In the genomic region with DNA sequence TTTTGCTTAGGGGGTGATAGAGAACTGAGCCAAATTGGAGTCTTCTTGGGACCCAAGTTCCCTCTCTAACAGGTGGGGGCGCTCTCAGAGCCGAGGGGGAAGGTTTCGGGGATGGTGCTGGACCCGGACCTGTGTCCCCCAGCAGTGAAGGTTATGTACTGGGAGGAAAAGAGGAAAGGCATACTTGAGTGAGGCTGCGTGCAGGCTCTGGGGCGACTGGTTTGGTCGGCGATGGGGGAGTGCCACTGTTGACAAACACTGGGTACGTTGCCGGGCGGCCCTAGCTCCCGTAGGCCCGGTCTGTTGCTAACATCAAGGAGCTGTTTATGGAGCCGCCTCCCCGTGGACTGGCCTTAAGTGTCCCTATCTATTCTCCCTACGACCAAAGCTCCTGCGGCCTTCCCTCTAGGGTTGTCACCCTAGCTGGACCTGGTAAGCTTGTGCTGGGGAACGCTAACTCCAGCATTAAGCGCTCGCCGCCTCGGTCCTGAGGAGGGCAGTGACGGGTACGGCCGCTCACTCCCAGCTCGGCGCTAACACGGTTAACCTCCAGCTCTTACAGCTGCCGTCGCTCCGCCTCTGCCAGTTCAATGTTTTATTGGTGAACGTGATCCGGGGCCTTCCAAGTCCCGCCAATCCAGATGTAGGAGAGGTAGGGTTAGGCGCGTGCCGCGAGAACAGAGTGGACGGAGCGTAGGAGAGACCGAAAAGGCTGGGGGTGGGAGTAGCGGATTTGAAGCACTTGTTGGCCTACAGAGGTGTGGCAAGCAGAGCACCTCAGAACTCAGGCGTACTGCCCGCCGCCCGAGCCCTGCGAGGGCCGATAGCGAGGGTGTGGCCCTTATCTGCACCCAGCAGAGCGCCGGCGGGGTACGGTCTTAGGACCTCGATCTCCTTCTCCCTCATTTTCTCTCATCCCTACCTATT, we compare ENCODE assay signal across 1 cellular context.
TF ChIP-seq lines count a peak whose summit lies in the region.

A gene (plus strand): TSS at position 685 of the 927 bp plus-strand sequence. CDS start 422 bp downstream, outside the sequence.

TF ChIP-seq in GM12878, 131 proteins besides CTCF, POLR2A, EP300 and RAD21 (continued from another document and continues in another):
- TF ChIP-seq, protein P1, sequence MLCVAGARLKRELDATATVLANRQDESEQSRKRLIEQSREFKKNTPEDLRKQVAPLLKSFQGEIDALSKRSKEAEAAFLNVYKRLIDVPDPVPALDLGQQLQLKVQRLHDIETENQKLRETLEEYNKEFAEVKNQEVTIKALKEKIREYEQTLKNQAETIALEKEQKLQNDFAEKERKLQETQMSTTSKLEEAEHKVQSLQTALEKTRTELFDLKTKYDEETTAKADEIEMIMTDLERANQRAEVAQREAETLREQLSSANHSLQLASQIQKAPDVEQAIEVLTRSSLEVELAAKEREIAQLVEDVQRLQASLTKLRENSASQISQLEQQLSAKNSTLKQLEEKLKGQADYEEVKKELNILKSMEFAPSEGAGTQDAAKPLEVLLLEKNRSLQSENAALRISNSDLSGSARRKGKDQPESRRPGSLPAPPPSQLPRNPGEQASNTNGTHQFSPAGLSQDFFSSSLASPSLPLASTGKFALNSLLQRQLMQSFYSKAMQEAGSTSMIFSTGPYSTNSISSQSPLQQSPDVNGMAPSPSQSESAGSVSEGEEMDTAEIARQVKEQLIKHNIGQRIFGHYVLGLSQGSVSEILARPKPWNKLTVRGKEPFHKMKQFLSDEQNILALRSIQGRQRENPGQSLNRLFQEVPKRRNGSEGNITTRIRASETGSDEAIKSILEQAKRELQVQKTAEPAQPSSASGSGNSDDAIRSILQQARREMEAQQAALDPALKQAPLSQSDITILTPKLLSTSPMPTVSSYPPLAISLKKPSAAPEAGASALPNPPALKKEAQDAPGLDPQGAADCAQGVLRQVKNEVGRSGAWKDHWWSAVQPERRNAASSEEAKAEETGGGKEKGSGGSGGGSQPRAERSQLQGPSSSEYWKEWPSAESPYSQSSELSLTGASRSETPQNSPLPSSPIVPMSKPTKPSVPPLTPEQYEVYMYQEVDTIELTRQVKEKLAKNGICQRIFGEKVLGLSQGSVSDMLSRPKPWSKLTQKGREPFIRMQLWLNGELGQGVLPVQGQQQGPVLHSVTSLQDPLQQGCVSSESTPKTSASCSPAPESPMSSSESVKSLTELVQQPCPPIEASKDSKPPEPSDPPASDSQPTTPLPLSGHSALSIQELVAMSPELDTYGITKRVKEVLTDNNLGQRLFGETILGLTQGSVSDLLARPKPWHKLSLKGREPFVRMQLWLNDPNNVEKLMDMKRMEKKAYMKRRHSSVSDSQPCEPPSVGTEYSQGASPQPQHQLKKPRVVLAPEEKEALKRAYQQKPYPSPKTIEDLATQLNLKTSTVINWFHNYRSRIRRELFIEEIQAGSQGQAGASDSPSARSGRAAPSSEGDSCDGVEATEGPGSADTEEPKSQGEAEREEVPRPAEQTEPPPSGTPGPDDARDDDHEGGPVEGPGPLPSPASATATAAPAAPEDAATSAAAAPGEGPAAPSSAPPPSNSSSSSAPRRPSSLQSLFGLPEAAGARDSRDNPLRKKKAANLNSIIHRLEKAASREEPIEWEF (IDR thresholded peaks at IDR 0.05; ENCODE audit: insufficient replicate concordance, low read depth, low read length): no peak
- TF ChIP-seq NR2C1 (IDR thresholded peaks at IDR 0.05) (no peak), CHD2 (IDR thresholded peaks at IDR 0.05; ENCODE audit: borderline replicate concordance, low read depth, low read length) (peak; percentile 98), HDGF (IDR thresholded peaks at IDR 0.05) (no peak; the same call in 1 of the 2 replicates), RELA (IDR thresholded peaks at IDR 0.05; ENCODE audit: borderline replicate concordance, partially characterized antibody) (no peak), SMAD5 (IDR thresholded peaks at IDR 0.05; ENCODE audit: low read depth) (peak; percentile 52; the same call in 1 of the 2 replicates), BMI1 (IDR thresholded peaks at IDR 0.05; ENCODE audit: borderline replicate concordance) (no peak), ZZZ3 (IDR thresholded peaks at IDR 0.05; ENCODE audit: control insufficient read depth, insufficient read length, low read depth) (no peak), TAF1 (IDR thresholded peaks at IDR 0.05; ENCODE audit: borderline replicate concordance, low read depth, low read length) (0 out of 2 replicates have a peak, but pooled peaks have one; percentile 24), LARP7 (IDR thresholded peaks at IDR 0.05) (peak; percentile 89), ATF7 (IDR thresholded peaks at IDR 0.05; ENCODE audit: low read depth) (peak; percentile 22; the same call in 1 of the 2 replicates), ZNF207 (IDR thresholded peaks at IDR 0.05; ENCODE audit: borderline replicate concordance) (peak; percentile 58; the same call in 1 of the 2 replicates), CHD4 (IDR thresholded peaks at IDR 0.05) (no peak), HDAC6 (IDR thresholded peaks at IDR 0.05; ENCODE audit: unreplicated experiment) (no peak), MEF2B (IDR thresholded peaks at IDR 0.05; ENCODE audit: partially characterized antibody, poor library complexity, severe bottlenecking) (peak; percentile 22), TCF3 (IDR thresholded peaks at IDR 0.05; ENCODE audit: borderline replicate concordance, insufficient read depth, low read depth, low read length) (peak; percentile 62; the same call in 1 of the 2 replicates), DPF2 (IDR thresholded peaks at IDR 0.05) (no peak), EGR1 (IDR thresholded peaks at IDR 0.05; ENCODE audit: borderline replicate concordance in 1 of 2, low read depth in 2 of 2, low read length in 2 of 2) (peak in 1 of 2 experiments; percentile 21; a peak in 1 of 3 replicates), STAT3 (IDR thresholded peaks at IDR 0.05; ENCODE audit: low read depth, low read length) (no peak), NBN (IDR thresholded peaks at IDR 0.05) (peak; percentile 79; the same call in 1 of the 2 replicates), ZNF274 (IDR thresholded peaks at IDR 0.05; ENCODE audit: insufficient read depth, insufficient read length) (no peak), SRF (IDR thresholded peaks at IDR 0.05; ENCODE audit: low read depth in 2 of 2, low read length in 2 of 2) (no peak), RFX5 (IDR thresholded peaks at IDR 0.05; ENCODE audit: low read depth, low read length) (0 out of 2 replicates have a peak, but pooled peaks have one; percentile 61), KAT2A (conservative IDR thresholded peaks at IDR 0.05; ENCODE audit: control insufficient read depth, low read depth, low read length) (no peak), ZNF622 (IDR thresholded peaks at IDR 0.05) (no peak), SUPT20H (IDR thresholded peaks at IDR 0.05; ENCODE audit: borderline replicate concordance, control insufficient read depth, low read depth, low read length) (no peak)
- TF ChIP-seq, protein P2, sequence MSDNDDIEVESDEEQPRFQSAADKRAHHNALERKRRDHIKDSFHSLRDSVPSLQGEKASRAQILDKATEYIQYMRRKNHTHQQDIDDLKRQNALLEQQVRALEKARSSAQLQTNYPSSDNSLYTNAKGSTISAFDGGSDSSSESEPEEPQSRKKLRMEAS (IDR thresholded peaks at IDR 0.05; ENCODE audit: low read depth, low read length): no peak; the same call in 1 of the 2 replicates
- TF ChIP-seq, protein P3, sequence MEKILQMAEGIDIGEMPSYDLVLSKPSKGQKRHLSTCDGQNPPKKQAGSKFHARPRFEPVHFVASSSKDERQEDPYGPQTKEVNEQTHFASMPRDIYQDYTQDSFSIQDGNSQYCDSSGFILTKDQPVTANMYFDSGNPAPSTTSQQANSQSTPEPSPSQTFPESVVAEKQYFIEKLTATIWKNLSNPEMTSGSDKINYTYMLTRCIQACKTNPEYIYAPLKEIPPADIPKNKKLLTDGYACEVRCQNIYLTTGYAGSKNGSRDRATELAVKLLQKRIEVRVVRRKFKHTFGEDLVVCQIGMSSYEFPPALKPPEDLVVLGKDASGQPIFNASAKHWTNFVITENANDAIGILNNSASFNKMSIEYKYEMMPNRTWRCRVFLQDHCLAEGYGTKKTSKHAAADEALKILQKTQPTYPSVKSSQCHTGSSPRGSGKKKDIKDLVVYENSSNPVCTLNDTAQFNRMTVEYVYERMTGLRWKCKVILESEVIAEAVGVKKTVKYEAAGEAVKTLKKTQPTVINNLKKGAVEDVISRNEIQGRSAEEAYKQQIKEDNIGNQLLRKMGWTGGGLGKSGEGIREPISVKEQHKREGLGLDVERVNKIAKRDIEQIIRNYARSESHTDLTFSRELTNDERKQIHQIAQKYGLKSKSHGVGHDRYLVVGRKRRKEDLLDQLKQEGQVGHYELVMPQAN (conservative IDR thresholded peaks at IDR 0.05): peak; percentile 83
- TF ChIP-seq, protein P4, sequence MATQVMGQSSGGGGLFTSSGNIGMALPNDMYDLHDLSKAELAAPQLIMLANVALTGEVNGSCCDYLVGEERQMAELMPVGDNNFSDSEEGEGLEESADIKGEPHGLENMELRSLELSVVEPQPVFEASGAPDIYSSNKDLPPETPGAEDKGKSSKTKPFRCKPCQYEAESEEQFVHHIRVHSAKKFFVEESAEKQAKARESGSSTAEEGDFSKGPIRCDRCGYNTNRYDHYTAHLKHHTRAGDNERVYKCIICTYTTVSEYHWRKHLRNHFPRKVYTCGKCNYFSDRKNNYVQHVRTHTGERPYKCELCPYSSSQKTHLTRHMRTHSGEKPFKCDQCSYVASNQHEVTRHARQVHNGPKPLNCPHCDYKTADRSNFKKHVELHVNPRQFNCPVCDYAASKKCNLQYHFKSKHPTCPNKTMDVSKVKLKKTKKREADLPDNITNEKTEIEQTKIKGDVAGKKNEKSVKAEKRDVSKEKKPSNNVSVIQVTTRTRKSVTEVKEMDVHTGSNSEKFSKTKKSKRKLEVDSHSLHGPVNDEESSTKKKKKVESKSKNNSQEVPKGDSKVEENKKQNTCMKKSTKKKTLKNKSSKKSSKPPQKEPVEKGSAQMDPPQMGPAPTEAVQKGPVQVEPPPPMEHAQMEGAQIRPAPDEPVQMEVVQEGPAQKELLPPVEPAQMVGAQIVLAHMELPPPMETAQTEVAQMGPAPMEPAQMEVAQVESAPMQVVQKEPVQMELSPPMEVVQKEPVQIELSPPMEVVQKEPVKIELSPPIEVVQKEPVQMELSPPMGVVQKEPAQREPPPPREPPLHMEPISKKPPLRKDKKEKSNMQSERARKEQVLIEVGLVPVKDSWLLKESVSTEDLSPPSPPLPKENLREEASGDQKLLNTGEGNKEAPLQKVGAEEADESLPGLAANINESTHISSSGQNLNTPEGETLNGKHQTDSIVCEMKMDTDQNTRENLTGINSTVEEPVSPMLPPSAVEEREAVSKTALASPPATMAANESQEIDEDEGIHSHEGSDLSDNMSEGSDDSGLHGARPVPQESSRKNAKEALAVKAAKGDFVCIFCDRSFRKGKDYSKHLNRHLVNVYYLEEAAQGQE (IDR thresholded peaks at IDR 0.05; ENCODE audit: low read depth, low read length): peak; percentile 37; the same call in 1 of the 2 replicates
- TF ChIP-seq, protein P5, sequence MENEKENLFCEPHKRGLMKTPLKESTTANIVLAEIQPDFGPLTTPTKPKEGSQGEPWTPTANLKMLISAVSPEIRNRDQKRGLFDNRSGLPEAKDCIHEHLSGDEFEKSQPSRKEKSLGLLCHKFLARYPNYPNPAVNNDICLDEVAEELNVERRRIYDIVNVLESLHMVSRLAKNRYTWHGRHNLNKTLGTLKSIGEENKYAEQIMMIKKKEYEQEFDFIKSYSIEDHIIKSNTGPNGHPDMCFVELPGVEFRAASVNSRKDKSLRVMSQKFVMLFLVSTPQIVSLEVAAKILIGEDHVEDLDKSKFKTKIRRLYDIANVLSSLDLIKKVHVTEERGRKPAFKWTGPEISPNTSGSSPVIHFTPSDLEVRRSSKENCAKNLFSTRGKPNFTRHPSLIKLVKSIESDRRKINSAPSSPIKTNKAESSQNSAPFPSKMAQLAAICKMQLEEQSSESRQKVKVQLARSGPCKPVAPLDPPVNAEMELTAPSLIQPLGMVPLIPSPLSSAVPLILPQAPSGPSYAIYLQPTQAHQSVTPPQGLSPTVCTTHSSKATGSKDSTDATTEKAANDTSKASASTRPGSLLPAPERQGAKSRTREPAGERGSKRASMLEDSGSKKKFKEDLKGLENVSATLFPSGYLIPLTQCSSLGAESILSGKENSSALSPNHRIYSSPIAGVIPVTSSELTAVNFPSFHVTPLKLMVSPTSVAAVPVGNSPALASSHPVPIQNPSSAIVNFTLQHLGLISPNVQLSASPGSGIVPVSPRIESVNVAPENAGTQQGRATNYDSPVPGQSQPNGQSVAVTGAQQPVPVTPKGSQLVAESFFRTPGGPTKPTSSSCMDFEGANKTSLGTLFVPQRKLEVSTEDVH (IDR thresholded peaks at IDR 0.05; ENCODE audit: low read depth, partially characterized antibody): peak; percentile 61
- TF ChIP-seq, protein P6, sequence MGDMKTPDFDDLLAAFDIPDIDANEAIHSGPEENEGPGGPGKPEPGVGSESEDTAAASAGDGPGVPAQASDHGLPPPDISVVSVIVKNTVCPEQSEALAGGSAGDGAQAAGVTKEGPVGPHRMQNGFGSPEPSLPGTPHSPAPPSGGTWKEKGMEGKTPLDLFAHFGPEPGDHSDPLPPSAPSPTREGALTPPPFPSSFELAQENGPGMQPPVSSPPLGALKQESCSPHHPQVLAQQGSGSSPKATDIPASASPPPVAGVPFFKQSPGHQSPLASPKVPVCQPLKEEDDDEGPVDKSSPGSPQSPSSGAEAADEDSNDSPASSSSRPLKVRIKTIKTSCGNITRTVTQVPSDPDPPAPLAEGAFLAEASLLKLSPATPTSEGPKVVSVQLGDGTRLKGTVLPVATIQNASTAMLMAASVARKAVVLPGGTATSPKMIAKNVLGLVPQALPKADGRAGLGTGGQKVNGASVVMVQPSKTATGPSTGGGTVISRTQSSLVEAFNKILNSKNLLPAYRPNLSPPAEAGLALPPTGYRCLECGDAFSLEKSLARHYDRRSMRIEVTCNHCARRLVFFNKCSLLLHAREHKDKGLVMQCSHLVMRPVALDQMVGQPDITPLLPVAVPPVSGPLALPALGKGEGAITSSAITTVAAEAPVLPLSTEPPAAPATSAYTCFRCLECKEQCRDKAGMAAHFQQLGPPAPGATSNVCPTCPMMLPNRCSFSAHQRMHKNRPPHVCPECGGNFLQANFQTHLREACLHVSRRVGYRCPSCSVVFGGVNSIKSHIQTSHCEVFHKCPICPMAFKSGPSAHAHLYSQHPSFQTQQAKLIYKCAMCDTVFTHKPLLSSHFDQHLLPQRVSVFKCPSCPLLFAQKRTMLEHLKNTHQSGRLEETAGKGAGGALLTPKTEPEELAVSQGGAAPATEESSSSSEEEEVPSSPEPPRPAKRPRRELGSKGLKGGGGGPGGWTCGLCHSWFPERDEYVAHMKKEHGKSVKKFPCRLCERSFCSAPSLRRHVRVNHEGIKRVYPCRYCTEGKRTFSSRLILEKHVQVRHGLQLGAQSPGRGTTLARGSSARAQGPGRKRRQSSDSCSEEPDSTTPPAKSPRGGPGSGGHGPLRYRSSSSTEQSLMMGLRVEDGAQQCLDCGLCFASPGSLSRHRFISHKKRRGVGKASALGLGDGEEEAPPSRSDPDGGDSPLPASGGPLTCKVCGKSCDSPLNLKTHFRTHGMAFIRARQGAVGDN (IDR thresholded peaks at IDR 0.05): no peak
- TF ChIP-seq, protein P7, sequence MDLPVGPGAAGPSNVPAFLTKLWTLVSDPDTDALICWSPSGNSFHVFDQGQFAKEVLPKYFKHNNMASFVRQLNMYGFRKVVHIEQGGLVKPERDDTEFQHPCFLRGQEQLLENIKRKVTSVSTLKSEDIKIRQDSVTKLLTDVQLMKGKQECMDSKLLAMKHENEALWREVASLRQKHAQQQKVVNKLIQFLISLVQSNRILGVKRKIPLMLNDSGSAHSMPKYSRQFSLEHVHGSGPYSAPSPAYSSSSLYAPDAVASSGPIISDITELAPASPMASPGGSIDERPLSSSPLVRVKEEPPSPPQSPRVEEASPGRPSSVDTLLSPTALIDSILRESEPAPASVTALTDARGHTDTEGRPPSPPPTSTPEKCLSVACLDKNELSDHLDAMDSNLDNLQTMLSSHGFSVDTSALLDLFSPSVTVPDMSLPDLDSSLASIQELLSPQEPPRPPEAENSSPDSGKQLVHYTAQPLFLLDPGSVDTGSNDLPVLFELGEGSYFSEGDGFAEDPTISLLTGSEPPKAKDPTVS (IDR thresholded peaks at IDR 0.05; ENCODE audit: low read depth, low read length): no peak
